ENCODE assay signal across 8 cellular contexts in the genomic region with DNA sequence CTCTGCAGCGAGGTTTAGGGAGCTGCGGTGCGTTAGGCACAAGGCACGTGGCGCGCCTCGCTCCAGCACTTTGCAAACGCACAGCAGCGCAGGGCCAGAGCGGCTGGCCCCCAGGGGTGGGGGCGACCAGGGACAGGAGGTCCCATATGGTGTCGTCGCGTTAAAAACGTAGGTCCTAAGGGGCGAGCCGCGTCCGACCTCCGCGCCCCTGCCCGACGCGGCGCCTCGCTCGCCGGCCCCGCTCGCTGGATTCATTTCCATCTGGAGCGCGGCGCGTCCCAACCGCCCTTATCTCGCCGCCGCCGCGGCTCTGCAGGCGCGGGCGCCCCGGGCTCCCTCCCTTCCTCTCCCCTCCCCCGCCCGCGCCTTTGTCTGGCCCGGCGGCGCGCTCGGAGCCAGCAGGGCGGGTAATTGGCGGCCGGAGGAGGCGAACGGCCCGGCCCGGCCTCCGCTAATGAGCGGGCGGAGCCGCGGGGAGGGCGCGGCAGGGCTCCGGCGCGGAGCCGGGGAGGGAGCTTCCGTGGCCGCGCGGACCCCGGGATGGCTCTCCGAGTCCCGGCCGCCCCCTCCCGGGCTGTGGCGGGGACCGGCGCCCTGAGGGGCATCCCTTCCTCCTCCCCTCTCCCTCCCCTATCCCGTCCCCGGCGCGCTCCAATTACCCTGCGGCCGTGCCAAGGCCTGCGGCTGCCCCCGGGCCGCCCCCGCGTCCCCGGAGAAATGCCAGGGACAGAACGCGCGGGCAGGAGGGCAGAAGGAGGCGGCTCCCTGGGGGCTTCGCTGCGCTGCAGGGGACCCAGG.
DNase-seq lines count a peak whose midpoint lies in the region; ATAC-seq and TF ChIP-seq lines count a peak whose summit lies in the region.

No MANE protein-coding gene starts in this region.

- TF ChIP-seq RAD21 in liver (IDR thresholded peaks at IDR 0.05) = no peak

- peak overlapping the region in 57 of 59 donors; percentile 21 to 89 (median 79) for H3K27ac ChIP-seq in dorsolateral prefrontal cortex
- peak overlapping the region; percentile 5 to 37 for H3K27ac ChIP-seq in liver (ENCODE audit: low read depth in 1 of 2, low read length in 2 of 2)

- H3K9ac ChIP-seq in liver (ENCODE audit: low read depth in 1 of 2, low read length in 2 of 2) = no peak overlapping the region

- TF ChIP-seq CTCF in dorsolateral prefrontal cortex (IDR thresholded peaks at IDR 0.05 in 54 of 56, conservative IDR thresholded peaks at IDR 0.05 in 2 of 56; ENCODE audit: low read depth in 1 of 56, partially characterized antibody in 56 of 56) (peak in 2 of 56 donors; percentile 4 to 9), liver (IDR thresholded peaks at IDR 0.05; ENCODE audit: low read depth, low read length, missing input control) (no peak)

- H3K27me3 Mint-ChIP-seq in T-helper 2 cell treated with Interferon-gamma antibody and Interleukin-4, amounts not matched to agents 5 μg/mL and 100 μg/mL, for 36 hours (ENCODE audit: low read depth) = peaks cover 28% of the 10 kb centered on the region
- H3K27me3 Mint-ChIP-seq in stimulated activated naive B cell treated with anti-CD40 and anti-IgM and Interleukin-4, amounts not matched to agents 10 μg/mL and 1 μg/mL and 100 μg/mL, for 72 hours = peaks cover 34 to 38% of the 10 kb centered on the region in 2 donors

- peak; percentile 70 to 76 for ATAC-seq in stimulated activated naive B cell treated with anti-CD40 and anti-IgM and Interleukin-4, amounts not matched to agents 10 μg/mL and 1 μg/mL and 100 μg/mL, for 72 hours (replicated peaks)
- no peak for ATAC-seq in HG03139 (IDR thresholded peaks at IDR 0.05; ENCODE audit: unreplicated experiment)
- no peak for ATAC-seq in GM18505 (IDR thresholded peaks at IDR 0.05; ENCODE audit: unreplicated experiment)

- H3K27me3 ChIP-seq in dorsolateral prefrontal cortex (peaks cover 0 to 91% (median 10%) of the 10 kb centered on the region in 45 donors), liver (ENCODE audit: control insufficient read depth in 4 of 4, insufficient read depth in 4 of 4, low read length in 3 of 4) (no peaks in the 10 kb centered on the region)

- H3K4me3 ChIP-seq in dorsolateral prefrontal cortex = peak overlapping the region; percentile 18 to 65 (median 48)
- H3K4me3 ChIP-seq in liver (ENCODE audit: low read depth in 1 of 3, low read length in 3 of 3) = peak overlapping the region in 2 of 3 donors; percentile 29 to 58

- H3K27ac Mint-ChIP-seq in T-helper 2 cell treated with Interferon-gamma antibody and Interleukin-4, amounts not matched to agents 5 μg/mL and 100 μg/mL, for 36 hours = no peak overlapping the region
- H3K27ac Mint-ChIP-seq in stimulated activated naive B cell treated with anti-CD40 and anti-IgM and Interleukin-4, amounts not matched to agents 10 μg/mL and 1 μg/mL and 100 μg/mL, for 72 hours = no peak overlapping the region

- H3K9me3 ChIP-seq in liver (ENCODE audit: control insufficient read depth in 4 of 4, low read length in 3 of 4) = no peaks in the 10 kb centered on the region

- WGBS in liver = 4% methylated on average over 88 of the region's 100 CpGs

- no peaks in the 10 kb centered on the region for H3K9me3 Mint-ChIP-seq in T-helper 2 cell treated with Interferon-gamma antibody and Interleukin-4, amounts not matched to agents 5 μg/mL and 100 μg/mL, for 36 hours
- H3K9me3 Mint-ChIP-seq in stimulated activated naive B cell treated with anti-CD40 and anti-IgM and Interleukin-4, amounts not matched to agents 10 μg/mL and 1 μg/mL and 100 μg/mL, for 72 hours = no peaks in the 10 kb centered on the region

- DNase-seq in Ammon's horn (ENCODE audit: low spot score) (peak; percentile 60), HT-29 (ENCODE audit: low spot score) (peak; percentile 48), dorsolateral prefrontal cortex (peak; percentile 9 to 77 (median 51))
- peak; percentile 6 for DNase-seq in T-helper 2 cell treated with Interferon-gamma antibody and Interleukin-4, amounts not matched to agents 5 μg/mL and 100 μg/mL, for 36 hours (ENCODE audit: low spot score)
- DNase-seq in stimulated activated naive B cell treated with anti-CD40 and anti-IgM and Interleukin-4, amounts not matched to agents 10 μg/mL and 1 μg/mL and 100 μg/mL, for 72 hours = peak; percentile 16

- H3K36me3 ChIP-seq in liver (ENCODE audit: control insufficient read depth in 4 of 4, insufficient read depth in 3 of 4, low read depth in 1 of 4, low read length in 3 of 4) = no peaks in the 10 kb centered on the region

- H3K4me3 Mint-ChIP-seq in T-helper 2 cell treated with Interferon-gamma antibody and Interleukin-4, amounts not matched to agents 5 μg/mL and 100 μg/mL, for 36 hours = peak overlapping the region; percentile 9
- H3K4me3 Mint-ChIP-seq in stimulated activated naive B cell treated with anti-CD40 and anti-IgM and Interleukin-4, amounts not matched to agents 10 μg/mL and 1 μg/mL and 100 μg/mL, for 72 hours = peak overlapping the region; percentile 39 to 47

- intact Hi-C loops in dorsolateral prefrontal cortex (cut with DNase I) = loop anchor here (1.0 to 10.0 kb wide), 4 partner anchors 10 to 416 kb away; no protein-coding TSS in a partner anchor

- H3K4me1 Mint-ChIP-seq in T-helper 2 cell treated with Interferon-gamma antibody and Interleukin-4, amounts not matched to agents 5 μg/mL and 100 μg/mL, for 36 hours (ENCODE audit: low read depth) = no peaks in the 10 kb centered on the region
- peaks cover 0 to 1% of the 10 kb centered on the region in 2 donors for H3K4me1 Mint-ChIP-seq in stimulated activated naive B cell treated with anti-CD40 and anti-IgM and Interleukin-4, amounts not matched to agents 10 μg/mL and 1 μg/mL and 100 μg/mL, for 72 hours

- peaks cover 2 to 12% (median 7%) of the 10 kb centered on the region in 4 donors for H3K4me1 ChIP-seq in liver (ENCODE audit: control insufficient read depth in 4 of 4, insufficient read depth in 4 of 4, low read length in 3 of 4)

- TF ChIP-seq POLR2A in GM18505 (IDR thresholded peaks at IDR 0.05; ENCODE audit: borderline replicate concordance, extremely low read depth, insufficient read depth, insufficient read length) = no peak

- H3K36me3 Mint-ChIP-seq in T-helper 2 cell treated with Interferon-gamma antibody and Interleukin-4, amounts not matched to agents 5 μg/mL and 100 μg/mL, for 36 hours (ENCODE audit: low read depth) = no peaks in the 10 kb centered on the region
- no peaks in the 10 kb centered on the region for H3K36me3 Mint-ChIP-seq in stimulated activated naive B cell treated with anti-CD40 and anti-IgM and Interleukin-4, amounts not matched to agents 10 μg/mL and 1 μg/mL and 100 μg/mL, for 72 hours

TF ChIP-seq in liver, 16 proteins besides CTCF, POLR2A, EP300 and RAD21:
- TF ChIP-seq TAF1 (conservative IDR thresholded peaks at IDR 0.05) (no peak), EGR1 (IDR thresholded peaks at IDR 0.05; ENCODE audit: low read depth in 2 of 2) (peak; percentile 25 to 49)
TF ChIP-seq in liver: peak in this region for 1.

Comparison
In these comparisons a context has a peak if more than half of its experiments do, and no peak if none do; other contexts are left out.
1. DNase-seq: peak in every context shown above with its lines; median percentile 60 in Ammon's horn; 51 in dorsolateral prefrontal cortex; 48 in HT-29; 16 in stimulated activated naive B cell treated with anti-CD40 and anti-IgM and Interleukin-4, amounts not matched to agents 10 μg/mL and 1 μg/mL and 100 μg/mL, for 72 hours; 6 in T-helper 2 cell treated with Interferon-gamma antibody and Interleukin-4, amounts not matched to agents 5 μg/mL and 100 μg/mL, for 36 hours.
2. ATAC-seq: peak in stimulated activated naive B cell treated with anti-CD40 and anti-IgM and Interleukin-4, amounts not matched to agents 10 μg/mL and 1 μg/mL and 100 μg/mL, for 72 hours (2 of 2); none in HG03139 (single experiment) and GM18505 (single experiment).